ENCODE assay signal across 8 cellular contexts in the genomic region with DNA sequence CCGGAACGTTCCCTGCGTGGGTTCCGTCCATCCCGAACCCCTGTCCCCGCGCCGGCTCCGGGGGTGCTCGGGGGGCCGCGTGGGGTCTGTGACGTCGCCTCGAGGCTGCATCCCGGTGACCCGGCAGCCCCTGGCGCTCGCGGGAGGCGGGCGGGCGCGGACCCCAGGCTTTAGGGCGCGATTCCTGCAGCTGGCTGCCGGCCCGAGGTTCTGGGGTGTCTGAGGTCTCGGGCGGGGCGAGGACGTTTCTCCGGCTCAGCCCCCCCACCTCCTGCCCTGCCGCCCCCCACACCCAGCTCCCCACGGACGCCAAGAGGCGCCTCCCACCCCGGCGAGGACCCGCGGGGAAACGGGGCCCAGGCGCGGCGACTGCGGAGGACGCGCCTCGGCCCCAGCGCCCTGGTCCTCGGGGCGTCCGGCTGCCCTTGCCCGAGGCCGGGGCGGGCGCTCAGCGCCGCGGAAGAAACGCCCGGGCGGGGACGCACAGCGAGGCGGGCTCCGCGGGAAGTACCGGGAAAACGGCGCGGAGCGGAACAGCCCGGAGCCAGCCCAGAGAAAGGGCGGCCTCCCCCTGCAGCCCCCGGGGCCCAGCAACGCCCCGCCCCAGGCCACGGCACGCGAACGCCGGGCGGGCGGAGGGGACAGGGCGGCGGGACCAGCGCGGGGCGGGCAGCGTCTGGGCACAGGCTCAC. TPM values are rescaled to one million over a fixed set of nuclear protein-coding genes. Genes with fewer than 3 reads are reported as not detected.
DNase-seq lines count a peak whose midpoint lies in the region; ATAC-seq and TF ChIP-seq lines count a peak whose summit lies in the region.

No MANE protein-coding gene starts in this region.

- no peak for TF ChIP-seq CTCF in lung (IDR thresholded peaks at IDR 0.05; ENCODE audit: control extremely low read depth, extremely low read depth)
- peak in 1 of 4 experiments; percentile 7 for TF ChIP-seq CTCF in uterus (IDR thresholded peaks at IDR 0.05)

- H3K4me1 Mint-ChIP-seq in activated naive CD8-positive, alpha-beta T cell treated with anti-CD3 and anti-CD28 coated beads for 36 hours, result peaks cover 13% of the 10 kb centered on the region
- H3K4me1 Mint-ChIP-seq in activated naive CD8-positive, alpha-beta T cell treated with anti-CD3 and anti-CD28 coated beads, Interleukin-2, amount 50 U/mL, for 24 hours, result peaks cover 27% of the 10 kb centered on the region

- H3K4me1 ChIP-seq in adipocyte (ENCODE audit: control insufficient read depth, insufficient read depth, low read length), result peaks cover 26% of the 10 kb centered on the region
- peaks cover 5 to 6% of the 10 kb centered on the region in 2 donors for H3K4me1 ChIP-seq in lung (ENCODE audit: control insufficient read depth in 2 of 2, insufficient read depth in 2 of 2, low read length in 2 of 2)
- no peaks in the 10 kb centered on the region for H3K4me1 ChIP-seq in uterus

- POLR2A ChIA-PET in HEK293T (lab: Yijun Ruan, JAX), result no interaction called here

- no peak overlapping the region for H3K27ac Mint-ChIP-seq in activated naive CD8-positive, alpha-beta T cell treated with anti-CD3 and anti-CD28 coated beads for 36 hours
- no peak overlapping the region for H3K27ac Mint-ChIP-seq in activated naive CD8-positive, alpha-beta T cell treated with anti-CD3 and anti-CD28 coated beads, Interleukin-2, amount 50 U/mL, for 24 hours

- intact Hi-C loops in uterus (cut with DNase I; ENCODE audit: low total_unique reads), result no loop called here

- WGBS in lung, 2 donors, result 10 to 11% methylated on average over 68 to 91 of the region's 91 CpGs

- H3K4me3 ChIP-seq in adipocyte (ENCODE audit: low read length) (peak overlapping the region; percentile 50), lung (peak overlapping the region; percentile 5), uterus (peak overlapping the region; percentile 8 to 34)

- H3K9me3 ChIP-seq in adipocyte (ENCODE audit: control insufficient read depth, low read length) (no peaks in the 10 kb centered on the region), lung (ENCODE audit: control insufficient read depth in 2 of 2, insufficient read depth in 1 of 2, low read length in 1 of 2) (peaks cover 0 to 2% of the 10 kb centered on the region in 2 donors), uterus (no peaks in the 10 kb centered on the region)

- no peaks in the 10 kb centered on the region for H3K36me3 Mint-ChIP-seq in activated naive CD8-positive, alpha-beta T cell treated with anti-CD3 and anti-CD28 coated beads for 36 hours
- H3K36me3 Mint-ChIP-seq in activated naive CD8-positive, alpha-beta T cell treated with anti-CD3 and anti-CD28 coated beads, Interleukin-2, amount 50 U/mL, for 24 hours (ENCODE audit: low read depth), result no peaks in the 10 kb centered on the region

- H3K4me3 Mint-ChIP-seq in activated naive CD8-positive, alpha-beta T cell treated with anti-CD3 and anti-CD28 coated beads for 36 hours, result no peak overlapping the region
- H3K4me3 Mint-ChIP-seq in activated naive CD8-positive, alpha-beta T cell treated with anti-CD3 and anti-CD28 coated beads, Interleukin-2, amount 50 U/mL, for 24 hours, result no peak overlapping the region

- no peak for ATAC-seq in activated naive CD8-positive, alpha-beta T cell treated with anti-CD3 and anti-CD28 coated beads, Interleukin-2, amount 50 U/mL, for 24 hours
- ATAC-seq in lung (ENCODE audit: insufficient read depth, low FRiP score), result no peak

- TF ChIP-seq POLR2A in uterus (IDR thresholded peaks at IDR 0.05) (no peak), erythroblast (IDR thresholded peaks at IDR 0.05; ENCODE audit: low read length) (no peak)

- peaks cover 33% of the 10 kb centered on the region for H3K27me3 Mint-ChIP-seq in activated naive CD8-positive, alpha-beta T cell treated with anti-CD3 and anti-CD28 coated beads for 36 hours
- peaks cover 22% of the 10 kb centered on the region for H3K27me3 Mint-ChIP-seq in activated naive CD8-positive, alpha-beta T cell treated with anti-CD3 and anti-CD28 coated beads, Interleukin-2, amount 50 U/mL, for 24 hours

- H3K9ac ChIP-seq in adipocyte (ENCODE audit: low read length), result no peak overlapping the region

- CTCF ChIA-PET in HEK293T (lab: Yijun Ruan, JAX), result interaction anchor here (0.7 kb wide), 1 partner anchor 502 kb away, joined by 3 read pairs; no protein-coding TSS in a partner anchor

- H3K27ac ChIP-seq in lung (ENCODE audit: low read depth in 1 of 2, low read length in 1 of 2) (no peak overlapping the region), uterus (peak overlapping the region; percentile 21 to 70)

- peak; percentile 44 for DNase-seq in activated naive CD8-positive, alpha-beta T cell treated with anti-CD3 and anti-CD28 coated beads for 36 hours
- no peak for DNase-seq in activated naive CD8-positive, alpha-beta T cell treated with anti-CD3 and anti-CD28 coated beads, Interleukin-2, amount 50 U/mL, for 24 hours
- DNase-seq in adipocyte (ENCODE audit: low read depth) (peak; percentile 14), lung (ENCODE audit: low spot score) (no peak), uterus (no peak), erythroblast (lab: John Stamatoyannopoulos, UW) (no peak), HEK293T (ENCODE audit: extremely low spot score) (no peak)
- no peak for DNase-seq in activated effector memory CD4-positive, alpha-beta T cell treated with anti-CD3 and anti-CD28 coated beads, Interleukin-2, amount 50 U/mL, for 16 hours

- H3K27me3 ChIP-seq in adipocyte (replicated peaks; ENCODE audit: control insufficient read depth, insufficient read depth, low read length), result no peaks in the 10 kb centered on the region
- peaks cover 2% of the 10 kb centered on the region for H3K27me3 ChIP-seq in lung (ENCODE audit: control insufficient read depth, insufficient read depth)
- H3K27me3 ChIP-seq in uterus, result no peaks in the 10 kb centered on the region

- H3K9me3 Mint-ChIP-seq in activated naive CD8-positive, alpha-beta T cell treated with anti-CD3 and anti-CD28 coated beads for 36 hours, result peaks cover 2% of the 10 kb centered on the region
- no peaks in the 10 kb centered on the region for H3K9me3 Mint-ChIP-seq in activated naive CD8-positive, alpha-beta T cell treated with anti-CD3 and anti-CD28 coated beads, Interleukin-2, amount 50 U/mL, for 24 hours

- H3K36me3 ChIP-seq in adipocyte (ENCODE audit: control insufficient read depth, insufficient read depth, low read length, severe bottlenecking), result no peaks in the 10 kb centered on the region
- H3K36me3 ChIP-seq in lung (ENCODE audit: control insufficient read depth in 2 of 2, insufficient read depth in 2 of 2, low read length in 2 of 2), result no peaks in the 10 kb centered on the region
- H3K36me3 ChIP-seq in uterus, result no peaks in the 10 kb centered on the region

TF ChIP-seq in HEK293T, 16 proteins besides CTCF, POLR2A, EP300 and RAD21:
- TF ChIP-seq BHLHE40 (IDR thresholded peaks at IDR 0.05; ENCODE audit: borderline replicate concordance), result no peak

RNA-seq across cellular contexts. Expression of a gene that starts 1.3 kb away (rescaled TPM):
- 1 to 10 TPM in 1 of 2 experiments, under 1 TPM in 1; 0.66 to 1.3 TPM for total RNA-seq in activated naive CD8-positive, alpha-beta T cell treated with anti-CD3 and anti-CD28 coated beads for 36 hours
- total RNA-seq in lung (1 to 10 TPM; 3.2 to 8.2 TPM), uterus (1 to 10 TPM in 2 of 4 donors, under 1 TPM in 1, not detected in 1; 0.77 to 8.6 (median 3.2) TPM)
- polyA plus RNA-seq in lung, result 1 to 10 TPM; 1.6 to 3.0 TPM

Comparison
In these comparisons a context has a peak if more than half of its experiments do, and no peak if none do; other contexts are left out.
1. DNase-seq: peak in activated naive CD8-positive, alpha-beta T cell treated with anti-CD3 and anti-CD28 coated beads for 36 hours (single experiment) and adipocyte (single experiment); none in activated naive CD8-positive, alpha-beta T cell treated with anti-CD3 and anti-CD28 coated beads, Interleukin-2, amount 50 U/mL, for 24 hours (single experiment), lung (single experiment), uterus (0 of 2), erythroblast (0 of 2), HEK293T (single experiment) and activated effector memory CD4-positive, alpha-beta T cell treated with anti-CD3 and anti-CD28 coated beads, Interleukin-2, amount 50 U/mL, for 16 hours (single experiment).
2. H3K27ac ChIP-seq: peak in uterus (2 of 2); none in lung (0 of 2).
3. Peak in every context shown above with its lines, with median percentiles within 50 percentile points of each other: H3K4me3 ChIP-seq.